In genomic region chr2:16767789-16768188, GRCh38 we compare ENCODE assay signal across 29 cellular contexts.
"Had no signal": no experiment of that assay in that cellular context is flagged by ENCODE, and none has a peak within 500 bp of the region (broad histone marks: within the 10 kb centered on the region; RNA-seq: fewer than 3 reads in every experiment).

No MANE protein-coding gene starts in this region.

- FAIRE-seq: endometrium, islet of Langerhans, TTC549 had no signal

- H3K4me1 Mint-ChIP-seq: activated CD4-positive, alpha-beta memory T cell treated with anti-CD3 and anti-CD28 coated beads, Interleukin-2, amount 10 ng/mL, durations not matched to agents 7 days and 5 days; activated CD4-positive, alpha-beta T cell treated with anti-CD3 and anti-CD28 coated beads, Interleukin-2, amount 10 ng/mL, durations not matched to agents 7 days and 5 days; activated naive CD4-positive, alpha-beta T cell treated with anti-CD3 and anti-CD28 coated beads, Interleukin-2, amount 50 U/mL, for 24 hours; activated naive CD8-positive, alpha-beta T cell treated with anti-CD3 and anti-CD28 coated beads, Interleukin-2, amount 50 U/mL, for 24 hours had no signal

- H3K9me3 ChIP-seq: colonic mucosa, esophagus squamous epithelium, mucosa of descending colon, testis, transverse colon had no signal

- H3K4me1 ChIP-seq: colonic mucosa, testis, transverse colon had no signal

- ATAC-seq: activated naive CD8-positive, alpha-beta T cell treated with anti-CD3 and anti-CD28 coated beads, Interleukin-2, amount 50 U/mL, for 24 hours; activated T-cell treated with anti-CD3 and anti-CD28 coated beads, Interleukin-2, amount 50 U/mL, for 4 hours; left ventricle myocardium superior; mucosa of descending colon; natural killer cell treated with Interleukin-12 subunit alpha and Interleukin-12 subunit beta and Interleukin-15 and Interleukin-18, amount 100 ng/mL, for 72 hours; right cardiac atrium; stimulated activated naive CD8-positive, alpha-beta T cell treated with anti-CD3 and anti-CD28 coated beads, Interleukin-15, Interleukin-2, amounts not matched to agents 100 U/mL and 50 U/mL, for 24 hours; WTC11 had no signal

- H3K4me3 ChIP-seq: colonic mucosa, esophagus squamous epithelium, mucosa of descending colon, testis, transverse colon had no signal

- H3K27me3 ChIP-seq: colonic mucosa, testis, transverse colon had no signal

- H3K27ac Mint-ChIP-seq: activated CD4-positive, alpha-beta memory T cell treated with anti-CD3 and anti-CD28 coated beads, Interleukin-2, amount 10 ng/mL, durations not matched to agents 7 days and 5 days; activated CD4-positive, alpha-beta T cell treated with anti-CD3 and anti-CD28 coated beads, Interleukin-2, amount 10 ng/mL, durations not matched to agents 7 days and 5 days; activated naive CD4-positive, alpha-beta T cell treated with anti-CD3 and anti-CD28 coated beads, Interleukin-2, amount 50 U/mL, for 24 hours; activated naive CD8-positive, alpha-beta T cell treated with anti-CD3 and anti-CD28 coated beads, Interleukin-2, amount 50 U/mL, for 24 hours; activated T-helper 2 cell treated with anti-CD3 and anti-CD28 coated beads, Interferon-gamma antibody, Interleukin-2, Interleukin-4, amounts not matched to agents 10 μg/mL and 5 μg/mL and 100 μg/mL, durations not matched to agents 14 hours and 24 hours and 36 hours; natural killer cell treated with Interleukin-12 subunit alpha and Interleukin-12 subunit beta and Interleukin-15 and Interleukin-18, amount 100 ng/mL, for 72 hours; WTC11 had no signal

- H3K4me3 Mint-ChIP-seq: activated CD4-positive, alpha-beta memory T cell treated with anti-CD3 and anti-CD28 coated beads, Interleukin-2, amount 10 ng/mL, durations not matched to agents 7 days and 5 days; activated CD4-positive, alpha-beta T cell treated with anti-CD3 and anti-CD28 coated beads, Interleukin-2, amount 10 ng/mL, durations not matched to agents 7 days and 5 days; activated naive CD4-positive, alpha-beta T cell treated with anti-CD3 and anti-CD28 coated beads, Interleukin-2, amount 50 U/mL, for 24 hours; activated naive CD8-positive, alpha-beta T cell treated with anti-CD3 and anti-CD28 coated beads, Interleukin-2, amount 50 U/mL, for 24 hours; activated T-cell treated with anti-CD3 and anti-CD28 coated beads, Interleukin-2, amount 50 U/mL, for 4 hours; natural killer cell treated with Interleukin-12 subunit alpha and Interleukin-12 subunit beta and Interleukin-15 and Interleukin-18, amount 100 ng/mL, for 72 hours; WTC11 had no signal

- DNase-seq: activated CD4-positive, alpha-beta memory T cell treated with anti-CD3 and anti-CD28 coated beads, Interleukin-2, amount 10 ng/mL, durations not matched to agents 7 days and 5 days; activated CD4-positive, alpha-beta T cell treated with anti-CD3 and anti-CD28 coated beads for 1 hour; activated CD4-positive, alpha-beta T cell treated with anti-CD3 and anti-CD28 coated beads, Interleukin-2, amount 10 ng/mL, durations not matched to agents 7 days and 5 days; activated naive CD8-positive, alpha-beta T cell treated with anti-CD3 and anti-CD28 coated beads, Interleukin-2, amount 50 U/mL, for 24 hours; activated T-cell treated with anti-CD3 and anti-CD28 coated beads, Interleukin-2, amount 50 U/mL, for 4 hours; amygdala; cerebellar nuclear complex; colonic mucosa; effector CD8-positive, alpha-beta T cell; esophagus squamous epithelium; foreskin melanocyte; left cardiac atrium; left ventricle myocardium superior; mucosa of descending colon; posterior cingulate gyrus; right cardiac atrium; stimulated activated CD4-positive, alpha-beta T cell treated with anti-CD3 and anti-CD28 coated beads, Interleukin-2, amount 100 ng/mL, for 48 hours; stimulated activated naive CD8-positive, alpha-beta T cell treated with anti-CD3 and anti-CD28 coated beads, Interleukin-15, Interleukin-2, amounts not matched to agents 100 U/mL and 50 U/mL, for 24 hours; T-helper 9 cell; testis; transverse colon had no signal

- H3K9me3 Mint-ChIP-seq: activated CD4-positive, alpha-beta memory T cell treated with anti-CD3 and anti-CD28 coated beads, Interleukin-2, amount 10 ng/mL, durations not matched to agents 7 days and 5 days; activated CD4-positive, alpha-beta T cell treated with anti-CD3 and anti-CD28 coated beads, Interleukin-2, amount 10 ng/mL, durations not matched to agents 7 days and 5 days; activated naive CD4-positive, alpha-beta T cell treated with anti-CD3 and anti-CD28 coated beads, Interleukin-2, amount 50 U/mL, for 24 hours; activated T-cell treated with anti-CD3 and anti-CD28 coated beads, Interleukin-2, amount 50 U/mL, for 4 hours; activated T-helper 2 cell treated with anti-CD3 and anti-CD28 coated beads, Interferon-gamma antibody, Interleukin-2, Interleukin-4, amounts not matched to agents 10 μg/mL and 5 μg/mL and 100 μg/mL, durations not matched to agents 14 hours and 24 hours and 36 hours; natural killer cell treated with Interleukin-12 subunit alpha and Interleukin-12 subunit beta and Interleukin-15 and Interleukin-18, amount 100 ng/mL, for 72 hours had no signal

- H3K27ac ChIP-seq: colonic mucosa, epithelial cell of prostate, esophagus squamous epithelium, testis, transverse colon had no signal

- H3K36me3 ChIP-seq: colonic mucosa, esophagus squamous epithelium, transverse colon had no signal

- H3K36me3 Mint-ChIP-seq: activated naive CD4-positive, alpha-beta T cell treated with anti-CD3 and anti-CD28 coated beads, Interleukin-2, amount 50 U/mL, for 24 hours; natural killer cell treated with Interleukin-12 subunit alpha and Interleukin-12 subunit beta and Interleukin-15 and Interleukin-18, amount 100 ng/mL, for 72 hours had no signal
